Comparison of ENCODE assay signal across 35 cellular contexts in genomic region chrX:12564221-12564620, GRCh38.
"Had no signal": no experiment of that assay in that cellular context is flagged by ENCODE, and none has a peak within 500 bp of the region (broad histone marks: within the 10 kb centered on the region; RNA-seq: fewer than 3 reads in every experiment).

No MANE protein-coding gene starts in this region.

- H3K9ac ChIP-seq: KMS-11 had no signal

- H3K27me3 ChIP-seq: MG63 had no signal

- H3K4me2 ChIP-seq: KMS-11 had no signal

- H3K4me3 ChIP-seq: MG63 had no signal

- H3K27ac ChIP-seq: KMS-11 had no signal

- H3K9me3 ChIP-seq: MG63 had no signal

- DNase-seq: Karpas-422, Kasumi-1, MG63, MM.1S, MV-4-11, NCI-H1048, NCI-H1092, NCI-H1092 treated with DMSO at 0.1 percent for 48 hours, NCI-H1105, NCI-H1105 treated with DMSO at 0.1 percent for 48 hours, NCI-H1417, NCI-H1417 treated with DMSO at 0.1 percent for 48 hours, NCI-H1436, NCI-H1436 treated with DMSO at 0.1 percent for 48 hours, NCI-H146, NCI-H1694 treated with DMSO at 0.1 percent for 48 hours, NCI-H187, NCI-H187 treated with DMSO at 0.1 percent for 48 hours, NCI-H1930, NCI-H2029, NCI-H2029 treated with DMSO at 0.1 percent for 48 hours, NCI-H2081, NCI-H2081 treated with DMSO at 0.1 percent for 48 hours, NCI-H2107, NCI-H2171, NCI-H2171 treated with DMSO at 0.1 percent for 48 hours, NCI-H2227 treated with DMSO at 0.1 percent for 48 hours, NCI-H226, NCI-H345, NCI-H446, NCI-H446 treated with DMSO at 0.1 percent for 48 hours, NCI-H510A, NCI-H510A treated with DMSO at 0.1 percent for 48 hours, NCI-H524 had no signal

- H3K36me3 ChIP-seq: MG63 had no signal
